In genomic region chr4:114057746-114058145, GRCh38 we compare ENCODE assay signal across 20 cellular contexts.
DNase-seq lines count a peak whose midpoint lies in the region; ATAC-seq and TF ChIP-seq lines count a peak whose summit lies in the region.
"Had no signal": no experiment of that assay in that cellular context is flagged by ENCODE, and none has a peak within 500 bp of the region (broad histone marks: within the 10 kb centered on the region; RNA-seq: fewer than 3 reads in every experiment).

No MANE protein-coding gene starts in this region.

- no peak overlapping the region for H3K27ac ChIP-seq in HCT116 (ENCODE audit: low read depth, low read length)
- H3K27ac ChIP-seq: BLaER1 treated with 17β-estradiol and CSF1 and Interleukin-3, amounts not matched to agents 10 nM and 100 nM; HL-60 had no signal

- peak; percentile 59 for ATAC-seq in HCT116
- ATAC-seq in left lobe of liver = peak; percentile 98
- no peak for ATAC-seq in T-helper 17 cell
- ATAC-seq: SK-N-SH treated with all-trans-retinoic acid at 6 μM for 48 hours had no signal

- H3K36me3 Mint-ChIP-seq in T-helper 17 cell (ENCODE audit: low read depth) = no peaks in the 10 kb centered on the region

- no peak overlapping the region for H3K4me3 Mint-ChIP-seq in T-helper 17 cell
- H3K4me3 Mint-ChIP-seq: CD8-positive, alpha-beta memory T cell had no signal

- H2AFZ ChIP-seq in HCT116 (ENCODE audit: low read depth, low read length, poor library complexity, severe bottlenecking) = peak overlapping the region; percentile 83

- H3K27me3 ChIP-seq in HCT116 (ENCODE audit: insufficient read depth, low read length) = no peaks in the 10 kb centered on the region
- H3K27me3 ChIP-seq: BLaER1 treated with 17β-estradiol and CSF1 and Interleukin-3, amounts not matched to agents 10 nM and 100 nM had no signal

- no peaks in the 10 kb centered on the region for H3K79me2 ChIP-seq in HCT116 (ENCODE audit: insufficient read depth, low read length)

- H3K36me3 ChIP-seq in HCT116 (ENCODE audit: control insufficient read depth in 1 of 2, insufficient read depth in 2 of 2, low read length in 2 of 2) = no peaks in the 10 kb centered on the region
- H3K36me3 ChIP-seq: BLaER1 treated with 17β-estradiol and CSF1 and Interleukin-3, amounts not matched to agents 10 nM and 100 nM; HAP-1 had no signal

- CTCF ChIA-PET in HCT116 (lab: Charles Lee) = interaction anchor here (0.7 to 1.4 kb wide), 5 partner anchors 99 to 663 kb away, joined by 3 to 5 read pairs (median 4); no protein-coding TSS in a partner anchor

- H3K27me3 Mint-ChIP-seq in T-helper 17 cell = no peaks in the 10 kb centered on the region

- peak overlapping the region; percentile 27 for H3K4me2 ChIP-seq in HCT116 (ENCODE audit: low read length)
- H3K4me2 ChIP-seq: BLaER1 treated with 17β-estradiol and CSF1 and Interleukin-3, amounts not matched to agents 10 nM and 100 nM had no signal

- H3K9me2 ChIP-seq in HCT116 (ENCODE audit: insufficient read depth) = no peaks in the 10 kb centered on the region

- TF ChIP-seq CTCF in HCT116 (IDR thresholded peaks at IDR 0.05 in 2 of 3, conservative IDR thresholded peaks at IDR 0.05 in 1 of 3; ENCODE audit: borderline replicate concordance in 1 of 3, insufficient read depth in 1 of 3, low read depth in 2 of 3, low read length in 2 of 3) = peak; percentile 23 to 29 (median 29); a peak in 4 of 6 replicates
- TF ChIP-seq CTCF in epithelial cell of esophagus (IDR thresholded peaks at IDR 0.05; ENCODE audit: insufficient read depth, low read depth, low read length, missing control alignments) = peak; percentile 59

- H3K4me1 Mint-ChIP-seq in T-helper 17 cell = peaks cover 5% of the 10 kb centered on the region

- peak; percentile 10 for DNase-seq in HCT116 (ENCODE audit: low read depth, low spot score)
- DNase-seq in NCI-H69 (lab: John Stamatoyannopoulos, UW) = peak; percentile 3
- peak; percentile 91 for DNase-seq in epithelial cell of esophagus (ENCODE audit: low read depth)
- DNase-seq in left lobe of liver (ENCODE audit: low spot score) = no peak
- no peak for DNase-seq in erythroblast (lab: John Stamatoyannopoulos, UW)
- no peak for DNase-seq in activated CD4-positive, alpha-beta T cell treated with anti-CD3 and anti-CD28 coated beads for 48 hours
- DNase-seq in T-helper 17 cell = no peak
- no peak for DNase-seq in cardiac septum (ENCODE audit: low spot score)
- DNase-seq: CD8-positive, alpha-beta memory T cell; DMS79 treated with DMSO at 0.1 percent for 48 hours; NCI-H1694 treated with DMSO at 0.1 percent for 48 hours; NCI-H2107; NCI-H510A treated with DMSO at 0.1 percent for 48 hours; NCI-H82; OCI-M1; SIG-M5 had no signal

- H4K20me1 ChIP-seq in HCT116 (ENCODE audit: insufficient read depth) = no peaks in the 10 kb centered on the region
- H4K20me1 ChIP-seq: BLaER1 treated with 17β-estradiol and CSF1 and Interleukin-3, amounts not matched to agents 10 nM and 100 nM had no signal

- H3K9me3 ChIP-seq in HCT116 (ENCODE audit: control insufficient read depth in 1 of 2, insufficient read depth in 1 of 2, low read depth in 1 of 2, low read length in 2 of 2) = no peaks in the 10 kb centered on the region
- no peaks in the 10 kb centered on the region for H3K9me3 ChIP-seq in T-helper 17 cell (ENCODE audit: control insufficient read depth, low read length, poor library complexity, severe bottlenecking)
- H3K9me3 ChIP-seq: BLaER1 treated with 17β-estradiol and CSF1 and Interleukin-3, amounts not matched to agents 10 nM and 100 nM; HAP-1 had no signal

- no peak overlapping the region for H3K9ac ChIP-seq in HCT116 (ENCODE audit: low read length)
- H3K9ac ChIP-seq: BLaER1 treated with 17β-estradiol and CSF1 and Interleukin-3, amounts not matched to agents 10 nM and 100 nM had no signal

- intact Hi-C loops in HCT116 (cut with micrococcal nuclease) (loop anchor here (2.0 to 10.0 kb wide), 2 partner anchors 105 to 283 kb away; no protein-coding TSS in a partner anchor), cardiac septum (cut with DNase I) (no loop called here)

- no TSS peak for BruUV-seq in HCT116 (replicated peaks; lab: Mats Ljungman, UMichigan)

- H3K27ac Mint-ChIP-seq in T-helper 17 cell = no peak overlapping the region
- H3K27ac Mint-ChIP-seq: CD8-positive, alpha-beta memory T cell had no signal

- H3K4me3 ChIP-seq in HCT116 (replicated peaks in 1 of 2; ENCODE audit: low read depth in 1 of 2, low read length in 2 of 2) (no peak overlapping the region), epithelial cell of esophagus (ENCODE audit: low read length) (no peak overlapping the region)
- H3K4me3 ChIP-seq: BLaER1 treated with 17β-estradiol and CSF1 and Interleukin-3, amounts not matched to agents 10 nM and 100 nM; HAP-1 had no signal

- TF ChIP-seq POLR2A in HCT116 (IDR thresholded peaks at IDR 0.05; ENCODE audit: borderline replicate concordance, extremely low read depth, insufficient read depth, insufficient read length) (no peak), erythroblast (IDR thresholded peaks at IDR 0.05; ENCODE audit: low read length) (no peak)

- H3K4me1 ChIP-seq in HCT116 (ENCODE audit: control insufficient read depth in 1 of 2, insufficient read depth in 2 of 2, low read length in 2 of 2) = peaks cover 0 to 7% of the 10 kb centered on the region in 2 experiments; a peak in 2 of 4 replicates
- H3K4me1 ChIP-seq: BLaER1 treated with 17β-estradiol and CSF1 and Interleukin-3, amounts not matched to agents 10 nM and 100 nM; HAP-1 had no signal

- POLR2A ChIA-PET in HCT116 (lab: Charles Lee) = no interaction called here

- TF ChIP-seq RAD21 in HCT116 (IDR thresholded peaks at IDR 0.05; ENCODE audit: low read depth) = peak; percentile 44; the same call in 1 of the 2 replicates

- RAD21 ChIA-PET in HCT116 (lab: Charles Lee; ENCODE audit: low non-redundant PET in 1 of 2, low total read pairs in 2 of 2, uncharacterized antibody in 2 of 2, unreplicated experiment in 2 of 2) = no interaction called here

TF ChIP-seq in HCT116, 20 proteins besides CTCF, POLR2A, EP300 and RAD21:
- no peak for TF ChIP-seq EZH2 (IDR thresholded peaks at IDR 0.05)

Comparison
In these comparisons a context has a peak if more than half of its experiments do, and no peak if none do; other contexts are left out.
1. DNase-seq: peak in HCT116 (single experiment), NCI-H69 (single experiment) and epithelial cell of esophagus (single experiment); none in left lobe of liver (single experiment), erythroblast (0 of 2), activated CD4-positive, alpha-beta T cell treated with anti-CD3 and anti-CD28 coated beads for 48 hours (single experiment), T-helper 17 cell (0 of 3) and cardiac septum (single experiment).